Comparison of ENCODE assay signal across 14 cellular contexts in genomic region chr6:34317172-34317477, GRCh38.
A peak's percentile ranks its signal among the peaks of the same experiment; 100 is the strongest.
DNase-seq lines count a peak whose midpoint lies in the region; ATAC-seq, FAIRE-seq and TF ChIP-seq lines count a peak whose summit lies in the region.
"Had no signal": no experiment of that assay in that cellular context is flagged by ENCODE, and none has a peak within 500 bp of the region (broad histone marks: within the 10 kb centered on the region; RNA-seq: fewer than 3 reads in every experiment).

No MANE protein-coding gene starts in this region.

- H2AFZ ChIP-seq in GM12878 (ENCODE audit: control insufficient read depth, low read depth, low read length): no peak overlapping the region

- no peaks in the 10 kb centered on the region for H3K27me3 Mint-ChIP-seq in CD8-positive, alpha-beta memory T cell

- no peak overlapping the region for H3K4me3 Mint-ChIP-seq in CD8-positive, alpha-beta memory T cell

- H3K27ac Mint-ChIP-seq in CD8-positive, alpha-beta memory T cell: peak overlapping the region in 5 of 8 donors; percentile 2 to 49 (median 13)

- RAD21 ChIA-PET in GM12878 (lab: Charles Lee; ENCODE audit: unreplicated experiment): interaction anchor here (0.6 to 4.4 kb wide), 10 partner anchors 10 to 111 kb away, joined by 3 to 23 read pairs (median 4); partner anchors contain the start of genes NUDT3 and SMIM29

- DNase-seq in CD8-positive, alpha-beta memory T cell: no peak
- no peak for DNase-seq in GM12878 (ENCODE audit: low read depth, low spot score)
- no peak for DNase-seq in psoas muscle
- no peak for DNase-seq in GM20000 (ENCODE audit: low spot score)
- no peak for DNase-seq in NCI-H526 treated with DMSO at 0.1 percent for 48 hours (lab: John Stamatoyannopoulos, UW)
- DNase-seq: amygdala, colonic mucosa, erythroblast, kidney glomerular epithelial cell, NCI-H2029 treated with DMSO at 0.1 percent for 48 hours, SJCRH30 had no signal

- FAIRE-seq in GM12878 (lab: Jason Lieb, UNC): no peak

- no peaks in the 10 kb centered on the region for H4K20me1 ChIP-seq in GM12878 (ENCODE audit: control insufficient read depth, insufficient read depth)

- H3K36me3 Mint-ChIP-seq in CD8-positive, alpha-beta memory T cell: peaks cover 0 to 6% (median 2%) of the 10 kb centered on the region in 3 donors

- no peaks in the 10 kb centered on the region for H3K36me3 ChIP-seq in CD8-positive, alpha-beta memory T cell (ENCODE audit: insufficient read depth, low read length)
- no peaks in the 10 kb centered on the region; a peak in 1 of 3 replicates for H3K36me3 ChIP-seq in HEK293 (ENCODE audit: control insufficient read depth in 2 of 2, insufficient read depth in 1 of 2, low read length in 2 of 2)
- no peaks in the 10 kb centered on the region for H3K36me3 ChIP-seq in GM12878 (ENCODE audit: control insufficient read depth in 2 of 2, insufficient read depth in 2 of 2, low read length in 1 of 2)
- no peaks in the 10 kb centered on the region for H3K36me3 ChIP-seq in psoas muscle (ENCODE audit: insufficient read depth in 1 of 2, low read depth in 1 of 2)
- H3K36me3 ChIP-seq: colonic mucosa, SJCRH30, vagina had no signal

- TF ChIP-seq POLR2A in GM12878 (IDR thresholded peaks at IDR 0.05; ENCODE audit: low read depth, low read length): no peak

- no peak for TF ChIP-seq EP300 in GM12878 (IDR thresholded peaks at IDR 0.05; ENCODE audit: borderline replicate concordance in 1 of 2, control insufficient read depth in 1 of 2, low read depth in 2 of 2, low read length in 2 of 2)

- BruUV-seq in GM12878 (replicated peaks; lab: Mats Ljungman, UMichigan): no TSS peak

- no peaks in the 10 kb centered on the region for H3K27me3 ChIP-seq in CD8-positive, alpha-beta memory T cell (ENCODE audit: insufficient read depth, low read length, poor library complexity, severe bottlenecking)
- no peaks in the 10 kb centered on the region for H3K27me3 ChIP-seq in GM12878 (replicated peaks in 1 of 2; ENCODE audit: control insufficient read depth in 2 of 2, insufficient read depth in 2 of 2, low read length in 1 of 2)
- H3K27me3 ChIP-seq in psoas muscle (ENCODE audit: insufficient read depth in 3 of 3, low read length in 2 of 3): no peaks in the 10 kb centered on the region
- H3K27me3 ChIP-seq: colonic mucosa, SJCRH30, vagina had no signal

- H3K9ac ChIP-seq in GM12878 (ENCODE audit: control insufficient read depth, insufficient read depth, low read length): no peak overlapping the region

- intact Hi-C loops in GM12878 (cut with micrococcal nuclease; ENCODE audit: unreplicated experiment): loop anchor here (2.0 kb wide), 1 partner anchor 76 kb away; the partner anchor contains the start of gene NUDT3
- intact Hi-C loops in psoas muscle (cut with DNase I): loop anchor here in 1 of 2 donors (5.0 kb wide), 1 partner anchor 65 kb away; no protein-coding TSS in a partner anchor

- peaks cover 46% of the 10 kb centered on the region for H3K79me2 ChIP-seq in GM12878 (ENCODE audit: control insufficient read depth, insufficient read depth, low read length)

- no peaks in the 10 kb centered on the region for H3K9me3 ChIP-seq in CD8-positive, alpha-beta memory T cell (ENCODE audit: low read length)
- no peaks in the 10 kb centered on the region for H3K9me3 ChIP-seq in HEK293 (ENCODE audit: control insufficient read depth, insufficient read depth, low read depth, low read length)
- no peaks in the 10 kb centered on the region for H3K9me3 ChIP-seq in GM12878 (replicated peaks; ENCODE audit: control insufficient read depth, insufficient read depth, low read length)
- no peaks in the 10 kb centered on the region for H3K9me3 ChIP-seq in psoas muscle
- H3K9me3 ChIP-seq: colonic mucosa, SJCRH30, vagina had no signal

- H3K4me1 Mint-ChIP-seq in CD8-positive, alpha-beta memory T cell: peaks cover 31 to 54% (median 49%) of the 10 kb centered on the region in 3 donors

- no peak overlapping the region for H3K4me3 ChIP-seq in CD8-positive, alpha-beta memory T cell (ENCODE audit: low read length)
- H3K4me3 ChIP-seq in HEK293 (ENCODE audit: low read depth, low read length) (no peak overlapping the region), GM12878 (no peak overlapping the region), psoas muscle (no peak overlapping the region)
- H3K4me3 ChIP-seq: colonic mucosa, SJCRH30, vagina had no signal

- no peak overlapping the region for H3K27ac ChIP-seq in CD8-positive, alpha-beta memory T cell (ENCODE audit: low read depth, low read length)
- H3K27ac ChIP-seq in HEK293 (ENCODE audit: extremely low read depth, low read depth, low read length): no peak overlapping the region
- H3K27ac ChIP-seq in GM12878 (ENCODE audit: control insufficient read depth, insufficient read depth): peak overlapping the region; percentile 84
- peak overlapping the region; percentile 44 for H3K27ac ChIP-seq in psoas muscle
- H3K27ac ChIP-seq: colonic mucosa, SJCRH30 had no signal

- in situ Hi-C loops in GM12878 (cut with MboI): no loop called here

- CTCF ChIA-PET in CD8-positive, alpha-beta memory T cell (lab: Charles Lee): no interaction called here
- CTCF ChIA-PET in HEK293 (lab: Yijun Ruan, JAX): interaction anchor here (0.8 kb wide), 1 partner anchor 153 kb away, joined by 4 read pairs; no protein-coding TSS in a partner anchor
- CTCF ChIA-PET in GM12878 (lab: Yijun Ruan, JAX): interaction anchor here (0.6 to 3.9 kb wide), 9 partner anchors 9 to 98 kb away, joined by 3 to 16 read pairs (median 3); no protein-coding TSS in a partner anchor

- POLR2A ChIA-PET in CD8-positive, alpha-beta memory T cell (lab: Charles Lee): no interaction called here
- POLR2A ChIA-PET in HEK293 (lab: Yijun Ruan, JAX): no interaction called here
- POLR2A ChIA-PET in GM12878 (lab: Charles Lee): interaction anchor here (0.5 to 2.3 kb wide), 6 partner anchors 10 to 74 kb away, joined by 3 to 8 read pairs (median 4); no protein-coding TSS in a partner anchor

- SMC1A ChIA-PET in GM12878 (lab: Charles Lee; ENCODE audit: uncharacterized antibody, unreplicated experiment): interaction anchor here (0.6 to 4.3 kb wide), 14 partner anchors 8 to 98 kb away, joined by 3 to 26 read pairs (median 6); no protein-coding TSS in a partner anchor

- peak; percentile 53 for ATAC-seq in GM12878
- ATAC-seq in psoas muscle: peak in 1 of 4 donors; percentile 34
- ATAC-seq in HG03342 (IDR thresholded peaks at IDR 0.05; ENCODE audit: unreplicated experiment): no peak

- H3K4me2 ChIP-seq in GM12878 (ENCODE audit: control insufficient read depth, insufficient read depth): peak overlapping the region; percentile 86

- TF ChIP-seq CTCF in HEK293 (tag by site-specific recombination; IDR thresholded peaks at IDR 0.05) (no peak), GM12878 (IDR thresholded peaks at IDR 0.05 in 2 of 3, conservative IDR thresholded peaks at IDR 0.05 in 1 of 3; ENCODE audit: control insufficient read depth in 2 of 3, extremely low read depth in 1 of 3, insufficient read depth in 1 of 3, low read depth in 3 of 3, low read length in 3 of 3) (no peak), psoas muscle (IDR thresholded peaks at IDR 0.05) (no peak), GM20000 (IDR thresholded peaks at IDR 0.05; ENCODE audit: extremely low read depth, missing control alignments) (no peak)

- no peaks in the 10 kb centered on the region for H3K9me3 Mint-ChIP-seq in CD8-positive, alpha-beta memory T cell

- TF ChIP-seq RAD21 in GM12878 (IDR thresholded peaks at IDR 0.05; ENCODE audit: insufficient read depth, low read depth, low read length): no peak

- H3K4me1 ChIP-seq in CD8-positive, alpha-beta memory T cell (ENCODE audit: insufficient read depth, low read length): peaks cover 22% of the 10 kb centered on the region
- peaks cover 2% of the 10 kb centered on the region; the same call in 1 of the 2 replicates for H3K4me1 ChIP-seq in HEK293 (ENCODE audit: control insufficient read depth, insufficient read depth, low read length)
- peaks cover 43% of the 10 kb centered on the region for H3K4me1 ChIP-seq in GM12878 (ENCODE audit: control insufficient read depth, insufficient read depth, low read length)
- peaks cover 47% of the 10 kb centered on the region for H3K4me1 ChIP-seq in psoas muscle
- H3K4me1 ChIP-seq: colonic mucosa, SJCRH30 had no signal

- 4% methylated on average over 1 of the region's 1 CpG for WGBS in GM12878 (ENCODE audit: insufficient coverage, insufficient replicate concordance, low lambda C conversion rate, missing lambda C conversion rate)
- WGBS in psoas muscle, 3 donors: 97 to 100% (median 100%) methylated on average over 1 of the region's 1 CpG

TF ChIP-seq in HEK293, 187 proteins besides CTCF, POLR2A, EP300 and RAD21 (continues in another document):
- no peak for TF ChIP-seq ZSCAN4 (tag by site-specific recombination; IDR thresholded peaks at IDR 0.05)

TF ChIP-seq in GM12878, 131 proteins besides CTCF, POLR2A, EP300 and RAD21:
- TF ChIP-seq IKZF2 (IDR thresholded peaks at IDR 0.05): 0 out of 4 replicates have a peak, but pooled peaks have one; percentile 18 to 26
- TF ChIP-seq EED (IDR thresholded peaks at IDR 0.05; ENCODE audit: low read depth): peak; percentile 62
- TF ChIP-seq RUNX3 (IDR thresholded peaks at IDR 0.05; ENCODE audit: low read length): peak; percentile 65; the same call in 1 of the 2 replicates
- TF ChIP-seq NRF1 (conservative IDR thresholded peaks at IDR 0.05; ENCODE audit: low read depth, low read length): no peak
- TF ChIP-seq ZNF24 (IDR thresholded peaks at IDR 0.05): no peak

Comparison
In these comparisons a context has a peak if more than half of its experiments do, and no peak if none do; other contexts are left out.
1. H3K27ac ChIP-seq: peak in GM12878 (single experiment) and psoas muscle (single experiment); none in CD8-positive, alpha-beta memory T cell (single experiment) and HEK293 (single experiment).